20 cellular contexts compared by ENCODE assay signal in the genomic region with DNA sequence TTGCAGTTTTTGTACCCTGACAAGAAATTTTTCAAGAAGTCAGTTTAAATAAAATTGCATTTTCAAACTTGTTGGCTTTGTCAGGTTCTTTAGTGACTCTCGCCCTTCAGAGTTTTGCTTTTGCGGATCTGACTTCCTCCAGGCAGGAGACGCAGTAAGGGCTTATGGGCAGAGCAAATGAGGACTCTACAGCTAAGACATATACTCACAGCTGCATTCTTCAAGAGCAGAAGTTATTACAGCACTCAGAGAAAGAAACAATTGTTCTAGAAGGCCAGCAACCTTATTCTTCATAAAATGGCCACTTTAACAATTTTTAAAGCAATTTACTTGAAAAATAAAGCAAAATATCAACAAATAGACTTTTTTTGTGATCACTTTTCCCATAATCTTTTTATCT.
DNase-seq lines count a peak whose midpoint lies in the region; ATAC-seq and TF ChIP-seq lines count a peak whose summit lies in the region.
"Had no signal": no experiment of that assay in that cellular context is flagged by ENCODE, and none has a peak within 500 bp of the region (broad histone marks: within the 10 kb centered on the region; RNA-seq: fewer than 3 reads in every experiment).

No MANE protein-coding gene starts in this region.

- peak overlapping the region; percentile 60 for H3K27ac Mint-ChIP-seq in mesothelial cell of epicardium
- H3K27ac Mint-ChIP-seq: CD14-positive monocyte; CD4-positive, alpha-beta memory T cell; CD4-positive, CD25-positive, alpha-beta regulatory T cell; CD8-positive, alpha-beta memory T cell had no signal

- no peaks in the 10 kb centered on the region for H3K36me3 Mint-ChIP-seq in mesothelial cell of epicardium
- H3K36me3 Mint-ChIP-seq: CD14-positive monocyte; CD4-positive, alpha-beta memory T cell; CD4-positive, CD25-positive, alpha-beta regulatory T cell; CD8-positive, alpha-beta memory T cell had no signal

- H3K27me3 ChIP-seq in SJCRH30 (no peaks in the 10 kb centered on the region), WERI-Rb-1 (ENCODE audit: insufficient read depth, low read depth, severe bottlenecking) (no peaks in the 10 kb centered on the region)
- H3K27me3 ChIP-seq: BE2C, BLaER1 had no signal

- no peak for TF ChIP-seq CTCF in mesothelial cell of epicardium (IDR thresholded peaks at IDR 0.05; ENCODE audit: unreplicated experiment)
- TF ChIP-seq CTCF in WERI-Rb-1 (IDR thresholded peaks at IDR 0.05; ENCODE audit: low read depth, low read length): no peak

- H3K9me3 ChIP-seq in SJCRH30 (replicated peaks): no peaks in the 10 kb centered on the region
- H3K9me3 ChIP-seq in WERI-Rb-1 (ENCODE audit: severe bottlenecking): no peaks in the 10 kb centered on the region
- H3K9me3 ChIP-seq: BE2C, BLaER1, Caco-2 had no signal

- ATAC-seq in HG02885 (IDR thresholded peaks at IDR 0.05; ENCODE audit: poor library complexity, unreplicated experiment): no peak

- H3K36me3 ChIP-seq in SJCRH30 (no peaks in the 10 kb centered on the region), WERI-Rb-1 (no peaks in the 10 kb centered on the region)
- H3K36me3 ChIP-seq: BE2C, BLaER1 had no signal

- peaks cover 17% of the 10 kb centered on the region for H3K4me1 ChIP-seq in SJCRH30
- H3K4me1 ChIP-seq: BE2C, Caco-2 had no signal

- no peaks in the 10 kb centered on the region for H3K27me3 Mint-ChIP-seq in mesothelial cell of epicardium (ENCODE audit: low read depth)
- H3K27me3 Mint-ChIP-seq: CD4-positive, alpha-beta memory T cell; CD4-positive, CD25-positive, alpha-beta regulatory T cell; CD8-positive, alpha-beta memory T cell had no signal

- peaks cover 46% of the 10 kb centered on the region for H3K4me1 Mint-ChIP-seq in mesothelial cell of epicardium
- H3K4me1 Mint-ChIP-seq: CD14-positive monocyte; CD4-positive, alpha-beta memory T cell; CD4-positive, CD25-positive, alpha-beta regulatory T cell; CD8-positive, alpha-beta memory T cell had no signal

- no peaks in the 10 kb centered on the region for H3K9me3 Mint-ChIP-seq in mesothelial cell of epicardium

- DNase-seq in NCI-H82 (lab: John Stamatoyannopoulos, UW): peak; percentile 2
- no peak for DNase-seq in NCI-H82 treated with DMSO at 0.1 percent for 48 hours (lab: John Stamatoyannopoulos, UW; ENCODE audit: unreplicated experiment)
- DNase-seq in SJCRH30: peak; percentile 39 to 73
- DNase-seq in mesothelial cell of epicardium (ENCODE audit: low spot score in 2 of 2, unreplicated experiment in 2 of 2): no peak
- no peak for DNase-seq in WERI-Rb-1
- DNase-seq in substantia nigra (lab: John Stamatoyannopoulos, UW): no peak
- DNase-seq: 8988T; ACHN; BE2C; C1 segment of cervical spinal cord; Caco-2; Calu3; CD4-positive, alpha-beta memory T cell; CD4-positive, CD25-positive, alpha-beta regulatory T cell; CD8-positive, alpha-beta memory T cell; DMS79 treated with DMSO at 0.1 percent for 48 hours; GF-D8 had no signal

- H3K4me3 ChIP-seq in SJCRH30 (no peak overlapping the region), WERI-Rb-1 (ENCODE audit: low read depth, low read length) (no peak overlapping the region)
- H3K4me3 ChIP-seq: BLaER1 had no signal

- H3K27ac ChIP-seq in SJCRH30: peak overlapping the region; percentile 47
- H3K27ac ChIP-seq in WERI-Rb-1: no peak overlapping the region
- no peak overlapping the region for H3K27ac ChIP-seq in substantia nigra (ENCODE audit: low read depth, low read length, poor library complexity, severe bottlenecking)
- H3K27ac ChIP-seq: BLaER1 had no signal

- H3K4me3 Mint-ChIP-seq in mesothelial cell of epicardium: no peak overlapping the region
- H3K4me3 Mint-ChIP-seq: CD14-positive monocyte; CD4-positive, alpha-beta memory T cell; CD4-positive, CD25-positive, alpha-beta regulatory T cell; CD8-positive, alpha-beta memory T cell had no signal

Comparison
In these comparisons a context has a peak if more than half of its experiments do, and no peak if none do; other contexts are left out.
1. DNase-seq: peak in NCI-H82 (single experiment) and SJCRH30 (2 of 2); none in NCI-H82 treated with DMSO at 0.1 percent for 48 hours (single experiment), mesothelial cell of epicardium (0 of 2), WERI-Rb-1 (single experiment) and substantia nigra (0 of 49).